ENCODE assay signal across 22 cellular contexts in genomic region chr5:151434570-151435237, GRCh38. TPM values are rescaled to one million over a fixed set of nuclear protein-coding genes. Genes with fewer than 3 reads are reported as not detected.
DNase-seq lines count a peak whose midpoint lies in the region; ATAC-seq and TF ChIP-seq lines count a peak whose summit lies in the region.
"Had no signal": no experiment of that assay in that cellular context is flagged by ENCODE, and none has a peak within 500 bp of the region (broad histone marks: within the 10 kb centered on the region; RNA-seq: fewer than 3 reads in every experiment).

No MANE protein-coding gene starts in this region.

- H3K9me3 ChIP-seq in HCT116 (ENCODE audit: control insufficient read depth in 1 of 2, insufficient read depth in 1 of 2, low read depth in 1 of 2, low read length in 2 of 2) (no peaks in the 10 kb centered on the region; a peak in 1 of 4 replicates), Karpas-422 (ENCODE audit: low read length) (no peaks in the 10 kb centered on the region), skeletal muscle tissue (ENCODE audit: control insufficient read depth in 3 of 3, low read length in 3 of 3) (peaks cover 0 to 3% (median 0%) of the 10 kb centered on the region in 3 donors), suprapubic skin (no peaks in the 10 kb centered on the region), upper lobe of left lung (no peaks in the 10 kb centered on the region)
- H3K9me3 ChIP-seq: BE2C had no signal

- H3K4me2 ChIP-seq in HCT116 (ENCODE audit: low read length) (no peak overlapping the region), Karpas-422 (ENCODE audit: low read depth, low read length, poor library complexity, severe bottlenecking) (no peak overlapping the region)
- H3K4me2 ChIP-seq: A549; BLaER1 treated with 17β-estradiol and CSF1 and Interleukin-3, amounts not matched to agents 10 nM and 100 nM; GM23338 had no signal

- TF ChIP-seq CTCF in HCT116 (IDR thresholded peaks at IDR 0.05 in 2 of 3, conservative IDR thresholded peaks at IDR 0.05 in 1 of 3; ENCODE audit: borderline replicate concordance in 1 of 3, insufficient read depth in 1 of 3, low read depth in 2 of 3, low read length in 2 of 3) (no peak), nephron (IDR thresholded peaks at IDR 0.05; ENCODE audit: unreplicated experiment in 3 of 3) (no peak), suprapubic skin (IDR thresholded peaks at IDR 0.05) (no peak), upper lobe of left lung (IDR thresholded peaks at IDR 0.05) (no peak)

- CTCF ChIA-PET in HCT116 (lab: Charles Lee) = no interaction called here

- no peak for TF ChIP-seq RAD21 in HCT116 (IDR thresholded peaks at IDR 0.05; ENCODE audit: low read depth)

- no peaks in the 10 kb centered on the region for H3K36me3 ChIP-seq in HCT116 (ENCODE audit: control insufficient read depth in 1 of 2, insufficient read depth in 2 of 2, low read length in 2 of 2)
- no peaks in the 10 kb centered on the region for H3K36me3 ChIP-seq in Karpas-422 (ENCODE audit: insufficient read depth, low read length)
- H3K36me3 ChIP-seq in skeletal muscle tissue (ENCODE audit: control insufficient read depth in 3 of 3, insufficient read depth in 3 of 3, low read length in 3 of 3) = no peaks in the 10 kb centered on the region
- no peaks in the 10 kb centered on the region for H3K36me3 ChIP-seq in suprapubic skin
- no peaks in the 10 kb centered on the region for H3K36me3 ChIP-seq in upper lobe of left lung
- H3K36me3 ChIP-seq: BE2C; BLaER1 treated with 17β-estradiol and CSF1 and Interleukin-3, amounts not matched to agents 10 nM and 100 nM had no signal

- H3K9me3 Mint-ChIP-seq in nephron = peaks cover 12% of the 10 kb centered on the region
- H3K9me3 Mint-ChIP-seq: GM23338 had no signal

- H3K4me3 ChIP-seq in HCT116 (replicated peaks in 1 of 2; ENCODE audit: low read depth in 1 of 2, low read length in 2 of 2) (no peak overlapping the region), Karpas-422 (ENCODE audit: low read length) (no peak overlapping the region), skeletal muscle tissue (ENCODE audit: low read length in 3 of 3) (peak overlapping the region; percentile 59 to 70 (median 60)), suprapubic skin (no peak overlapping the region), upper lobe of left lung (no peak overlapping the region)
- H3K4me3 ChIP-seq: A549; BLaER1 treated with 17β-estradiol and CSF1 and Interleukin-3, amounts not matched to agents 10 nM and 100 nM; GM23338 had no signal

- peaks cover 5% of the 10 kb centered on the region for H3K27me3 Mint-ChIP-seq in nephron (ENCODE audit: low read depth)

- no peaks in the 10 kb centered on the region for H3K36me3 Mint-ChIP-seq in nephron (ENCODE audit: low read depth)
- H3K36me3 Mint-ChIP-seq: CD14-positive monocyte; CD4-positive, alpha-beta memory T cell had no signal

- 89% methylated on average over 5 of the region's 5 CpGs for WGBS in suprapubic skin
- WGBS in upper lobe of left lung, 2 donors = 85 to 92% methylated on average over 5 of the region's 5 CpGs

- RAD21 ChIA-PET in HCT116 (lab: Charles Lee; ENCODE audit: low non-redundant PET in 1 of 2, low total read pairs in 2 of 2, uncharacterized antibody in 2 of 2, unreplicated experiment in 2 of 2) = no interaction called here

- H4K20me1 ChIP-seq in HCT116 (ENCODE audit: insufficient read depth) (no peaks in the 10 kb centered on the region), Karpas-422 (ENCODE audit: insufficient read depth, low read depth, low read length) (no peaks in the 10 kb centered on the region)
- H4K20me1 ChIP-seq: BLaER1 treated with 17β-estradiol and CSF1 and Interleukin-3, amounts not matched to agents 10 nM and 100 nM had no signal

- peak overlapping the region in 1 of 3 experiments; percentile 60 for H3K27ac Mint-ChIP-seq in nephron
- H3K27ac Mint-ChIP-seq: CD14-positive monocyte; CD4-positive, alpha-beta memory T cell; GM23338; H9 had no signal

- H3K4me1 ChIP-seq in HCT116 (ENCODE audit: control insufficient read depth in 1 of 2, insufficient read depth in 2 of 2, low read length in 2 of 2) (no peaks in the 10 kb centered on the region), Karpas-422 (ENCODE audit: low read length) (no peaks in the 10 kb centered on the region), skeletal muscle tissue (ENCODE audit: control insufficient read depth in 3 of 3, insufficient read depth in 3 of 3, low read length in 3 of 3) (peaks cover 26 to 32% (median 29%) of the 10 kb centered on the region in 3 donors), suprapubic skin (no peaks in the 10 kb centered on the region), upper lobe of left lung (no peaks in the 10 kb centered on the region)
- H3K4me1 ChIP-seq: A549; BLaER1 treated with 17β-estradiol and CSF1 and Interleukin-3, amounts not matched to agents 10 nM and 100 nM had no signal

- no TSS peak for BruUV-seq in HCT116 (replicated peaks; lab: Mats Ljungman, UMichigan)

- intact Hi-C loops in HCT116 (cut with micrococcal nuclease) = no loop called here

- DNase-seq in HCT116 (ENCODE audit: low read depth, low spot score) (no peak), Karpas-422 (peak; percentile 35), suprapubic skin (ENCODE audit: low spot score in 2 of 2) (no peak), upper lobe of left lung (no peak), NCI-H1436 treated with DMSO at 0.1 percent for 48 hours (lab: John Stamatoyannopoulos, UW) (no peak)
- DNase-seq: 8988T; ACHN; AML-193; BE2C; Calu3; CD4-positive, alpha-beta memory T cell; COR-L47; DMS53; DMS79 treated with DMSO at 0.1 percent for 48 hours; GF-D8; H9 had no signal

- H2AFZ ChIP-seq in HCT116 (ENCODE audit: low read depth, low read length, poor library complexity, severe bottlenecking) = peak overlapping the region; percentile 37
- H2AFZ ChIP-seq in Karpas-422 (ENCODE audit: low read length) = no peak overlapping the region
- H2AFZ ChIP-seq: GM23338 had no signal

- H3K9me2 ChIP-seq in HCT116 (ENCODE audit: insufficient read depth) = no peaks in the 10 kb centered on the region
- H3K9me2 ChIP-seq in Karpas-422 (replicated peaks; ENCODE audit: insufficient read depth, low read length) = no peaks in the 10 kb centered on the region

- peak overlapping the region in 2 of 3 experiments; percentile 0 to 57 for H3K4me3 Mint-ChIP-seq in nephron
- H3K4me3 Mint-ChIP-seq: CD14-positive monocyte; CD4-positive, alpha-beta memory T cell; GM23338; H9 had no signal

- POLR2A ChIA-PET in HCT116 (lab: Charles Lee) = interaction anchor here (0.7 kb wide), 1 partner anchor 203 kb away, joined by 3 read pairs; no protein-coding TSS in a partner anchor

- H3K27ac ChIP-seq in HCT116 (ENCODE audit: low read depth, low read length) (no peak overlapping the region), Karpas-422 (ENCODE audit: low read length) (no peak overlapping the region), skeletal muscle tissue (ENCODE audit: low read depth, low read length) (peak overlapping the region; percentile 98), suprapubic skin (no peak overlapping the region), upper lobe of left lung (no peak overlapping the region)
- H3K27ac ChIP-seq: A549; BLaER1 treated with 17β-estradiol and CSF1 and Interleukin-3, amounts not matched to agents 10 nM and 100 nM had no signal

- no peak overlapping the region for H3K9ac ChIP-seq in HCT116 (ENCODE audit: low read length)
- no peak overlapping the region for H3K9ac ChIP-seq in Karpas-422 (ENCODE audit: low read length)
- H3K9ac ChIP-seq in skeletal muscle tissue (ENCODE audit: low read depth in 1 of 3, low read length in 3 of 3) = peak overlapping the region; percentile 67 to 83 (median 77)
- H3K9ac ChIP-seq: BLaER1 treated with 17β-estradiol and CSF1 and Interleukin-3, amounts not matched to agents 10 nM and 100 nM had no signal

- no peaks in the 10 kb centered on the region for H3K27me3 ChIP-seq in HCT116 (ENCODE audit: insufficient read depth, low read length)
- H3K27me3 ChIP-seq in Karpas-422 (ENCODE audit: low read length) = no peaks in the 10 kb centered on the region
- no peaks in the 10 kb centered on the region for H3K27me3 ChIP-seq in skeletal muscle tissue (ENCODE audit: control insufficient read depth in 3 of 3, insufficient read depth in 3 of 3, low read length in 3 of 3)
- H3K27me3 ChIP-seq in suprapubic skin = no peaks in the 10 kb centered on the region
- H3K27me3 ChIP-seq in upper lobe of left lung = no peaks in the 10 kb centered on the region
- H3K27me3 ChIP-seq: BE2C; BLaER1 treated with 17β-estradiol and CSF1 and Interleukin-3, amounts not matched to agents 10 nM and 100 nM had no signal

- no peaks in the 10 kb centered on the region for H3K79me2 ChIP-seq in HCT116 (ENCODE audit: insufficient read depth, low read length)
- no peaks in the 10 kb centered on the region for H3K79me2 ChIP-seq in Karpas-422 (ENCODE audit: low read length)

- H3K4me1 Mint-ChIP-seq in nephron = peaks cover 13% of the 10 kb centered on the region
- H3K4me1 Mint-ChIP-seq: CD14-positive monocyte; CD4-positive, alpha-beta memory T cell; GM23338 had no signal

- TF ChIP-seq POLR2A in HCT116 (IDR thresholded peaks at IDR 0.05; ENCODE audit: borderline replicate concordance, extremely low read depth, insufficient read depth, insufficient read length) (no peak), suprapubic skin (IDR thresholded peaks at IDR 0.05) (no peak), upper lobe of left lung (IDR thresholded peaks at IDR 0.05) (no peak)

- TF ChIP-seq EP300 in suprapubic skin (IDR thresholded peaks at IDR 0.05) (no peak), upper lobe of left lung (IDR thresholded peaks at IDR 0.05) (no peak)

- ATAC-seq in HCT116 (no peak), upper lobe of left lung (ENCODE audit: low FRiP score in 2 of 2) (no peak)
- ATAC-seq: A549, GM23338 had no signal

TF ChIP-seq in HCT116, 20 proteins besides CTCF, POLR2A, EP300 and RAD21 (continues in another document):
- TF ChIP-seq POLR2AphosphoS5 (IDR thresholded peaks at IDR 0.05; ENCODE audit: low read depth, low read length) (no peak), EZH2 (IDR thresholded peaks at IDR 0.05) (no peak), ATF3 (IDR thresholded peaks at IDR 0.05) (no peak), MAX (IDR thresholded peaks at IDR 0.05) (no peak), CBX3 (IDR thresholded peaks at IDR 0.05; ENCODE audit: low read depth) (no peak), YY1 (IDR thresholded peaks at IDR 0.05; ENCODE audit: extremely low read depth, insufficient replicate concordance, low read depth, low read length) (no peak)

RNA-seq across cellular contexts. Expression of gene SLC36A1, which starts 12.7 kb away (rescaled TPM):
- total RNA-seq in HCT116 (2021; ENCODE audit: unreplicated experiment) (7.4 TPM), skeletal muscle tissue (8.9 TPM), suprapubic skin (10 to 100 TPM in 1 of 4 donors, 1 to 10 TPM in 3; 7.2 to 16.5 (median 8.1) TPM), upper lobe of left lung (10 to 100 TPM in 5 of 6 donors, 1 to 10 TPM in 1; 9.5 to 49.2 (median 12.9) TPM)
- 2.5 and 2.8 TPM in 2 replicates for polyA plus RNA-seq in HCT116 (2012)
- 8.4 and 12.7 TPM in 2 replicates for total RNA-seq in Karpas-422 (2014; rRNA removed; shearing (Covaris generic); ENCODE audit: low replicate concordance)

Comparison
In these comparisons a context has a peak if more than half of its experiments do, and no peak if none do; other contexts are left out.
1. H3K4me3 ChIP-seq: peak in skeletal muscle tissue (3 of 3); none in HCT116 (0 of 2), Karpas-422 (single experiment), suprapubic skin (single experiment) and upper lobe of left lung (0 of 4).
2. H3K9ac ChIP-seq: peak in skeletal muscle tissue (3 of 3); none in HCT116 (single experiment) and Karpas-422 (single experiment).